ENCODE assay signal across 1 cellular context in genomic region chr2:200376422-200377142, GRCh38.
TF ChIP-seq lines count a peak whose summit lies in the region.

No MANE protein-coding gene starts in this region.

TF ChIP-seq in HepG2, 621 proteins besides CTCF, POLR2A, EP300 and RAD21 (continued from another document and continues in another):
- TF ChIP-seq ASH2L (IDR thresholded peaks at IDR 0.05; ENCODE audit: insufficient read length, low read depth, low read length) (no peak), ZNF678 (CRISPR knock-in tag; IDR thresholded peaks at IDR 0.05) (no peak), GRHL1 (CRISPR knock-in tag; conservative IDR thresholded peaks at IDR 0.05) (no peak), ZFP37 (CRISPR knock-in tag; IDR thresholded peaks at IDR 0.05; ENCODE audit: borderline replicate concordance) (no peak), FOXJ3 (CRISPR knock-in tag; IDR thresholded peaks at IDR 0.05; ENCODE audit: borderline replicate concordance) (no peak), ZNF17 (CRISPR knock-in tag; IDR thresholded peaks at IDR 0.05) (no peak), AKAP8 (CRISPR knock-in tag; IDR thresholded peaks at IDR 0.05) (no peak), ZNF75D (CRISPR knock-in tag; IDR thresholded peaks at IDR 0.05; ENCODE audit: borderline replicate concordance) (no peak), ZBTB39 (CRISPR knock-in tag; IDR thresholded peaks at IDR 0.05) (no peak), ETV6 (CRISPR knock-in tag; conservative IDR thresholded peaks at IDR 0.05) (no peak), KAT7 (CRISPR knock-in tag; IDR thresholded peaks at IDR 0.05; ENCODE audit: borderline replicate concordance) (no peak), ZSCAN31 (CRISPR knock-in tag; IDR thresholded peaks at IDR 0.05; ENCODE audit: low read depth) (no peak), ZNF354B (CRISPR knock-in tag; IDR thresholded peaks at IDR 0.05) (no peak), FOXA3 (CRISPR knock-in tag; IDR thresholded peaks at IDR 0.05) (0 out of 2 replicates have a peak, but pooled peaks have one; percentile 7), ZFP91 (CRISPR knock-in tag; IDR thresholded peaks at IDR 0.05; ENCODE audit: borderline replicate concordance) (no peak), ZNF253 (CRISPR knock-in tag; IDR thresholded peaks at IDR 0.05; ENCODE audit: borderline replicate concordance) (no peak), FOXK1 (CRISPR knock-in tag; IDR thresholded peaks at IDR 0.05; ENCODE audit: borderline replicate concordance, low read depth) (no peak), ZNF296 (CRISPR knock-in tag; conservative IDR thresholded peaks at IDR 0.05) (no peak), ZBED4 (CRISPR knock-in tag; IDR thresholded peaks at IDR 0.05; ENCODE audit: borderline replicate concordance) (no peak), ZNF687 (CRISPR knock-in tag; IDR thresholded peaks at IDR 0.05) (peak; percentile 35), ZMYM2 (CRISPR knock-in tag; IDR thresholded peaks at IDR 0.05) (no peak), TFE3 (CRISPR knock-in tag; IDR thresholded peaks at IDR 0.05) (no peak), MTF1 (CRISPR knock-in tag; IDR thresholded peaks at IDR 0.05) (no peak), SOX5 (CRISPR knock-in tag; IDR thresholded peaks at IDR 0.05; ENCODE audit: borderline replicate concordance) (peak; percentile 44; the same call in 1 of the 2 replicates), REXO4 (CRISPR knock-in tag; IDR thresholded peaks at IDR 0.05; ENCODE audit: borderline replicate concordance) (no peak), ZNF33A (CRISPR knock-in tag; IDR thresholded peaks at IDR 0.05; ENCODE audit: borderline replicate concordance) (no peak), TCF7 (IDR thresholded peaks at IDR 0.05; ENCODE audit: low read depth) (0 out of 2 replicates have a peak, but pooled peaks have one; percentile 25), PRPF4 (IDR thresholded peaks at IDR 0.05; ENCODE audit: low read depth, low read length, poor library complexity, severe bottlenecking) (no peak), ZNF225 (CRISPR knock-in tag; IDR thresholded peaks at IDR 0.05) (no peak), FOXC1 (CRISPR knock-in tag; IDR thresholded peaks at IDR 0.05; ENCODE audit: borderline replicate concordance) (0 out of 2 replicates have a peak, but pooled peaks have one; percentile 23), ZFP1 (CRISPR knock-in tag; IDR thresholded peaks at IDR 0.05) (no peak), ZNF510 (CRISPR knock-in tag; IDR thresholded peaks at IDR 0.05; ENCODE audit: low read depth) (no peak), RERE (CRISPR knock-in tag; IDR thresholded peaks at IDR 0.05; ENCODE audit: low read depth) (no peak), ZIK1 (CRISPR knock-in tag; IDR thresholded peaks at IDR 0.05; ENCODE audit: borderline replicate concordance, low read depth) (no peak)
